ENCODE assay signal across 19 cellular contexts in the genomic region with DNA sequence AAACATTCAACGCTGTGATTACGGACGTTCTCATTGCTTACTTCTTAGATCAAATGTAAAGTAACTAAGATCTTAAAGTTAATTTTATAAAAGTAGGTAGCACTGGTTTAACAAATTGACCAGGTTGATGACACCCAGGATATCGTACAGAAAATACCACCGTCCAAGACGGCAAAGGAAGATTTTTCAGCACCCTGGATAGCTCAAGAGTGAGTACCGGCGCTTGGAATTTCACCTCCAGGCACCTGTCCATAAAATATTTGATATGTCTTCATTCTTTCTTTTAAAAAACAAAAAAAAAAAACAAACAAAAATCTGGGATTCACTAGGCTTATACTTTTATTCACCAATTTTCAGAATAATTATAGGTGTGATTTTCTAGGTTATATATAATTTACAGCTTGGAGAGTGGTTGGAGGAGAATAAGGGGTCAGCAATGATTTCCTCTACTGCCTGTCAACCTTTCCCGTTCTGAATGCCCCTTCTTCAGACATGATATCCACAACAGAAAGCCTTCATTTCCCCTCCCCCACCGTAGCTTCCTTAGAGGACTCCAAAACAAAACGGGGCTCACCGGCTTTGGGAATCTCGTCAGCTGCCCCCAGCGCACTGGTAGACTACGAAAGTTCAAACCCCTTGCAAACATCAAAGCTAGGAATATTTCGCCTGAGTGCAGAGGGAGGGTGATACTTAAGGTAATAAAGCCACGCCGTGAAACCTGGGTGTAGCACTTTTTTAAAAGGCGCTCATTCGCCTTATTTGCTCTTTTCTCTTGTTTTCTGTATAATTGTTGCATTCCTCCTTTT. TPM values are rescaled to one million over a fixed set of nuclear protein-coding genes. Genes with fewer than 3 reads are reported as not detected.
A peak's percentile ranks its signal among the peaks of the same experiment; 100 is the strongest.
DNase-seq lines count a peak whose midpoint lies in the region; ATAC-seq, FAIRE-seq and TF ChIP-seq lines count a peak whose summit lies in the region.
"Had no signal": no experiment of that assay in that cellular context is flagged by ENCODE, and none has a peak within 500 bp of the region (broad histone marks: within the 10 kb centered on the region; RNA-seq: fewer than 3 reads in every experiment).

No MANE protein-coding gene starts in this region.

- H3K27me3 ChIP-seq in HCT116 (ENCODE audit: insufficient read depth, low read length) (no peaks in the 10 kb centered on the region), GM12878 (replicated peaks in 1 of 2; ENCODE audit: control insufficient read depth in 2 of 2, insufficient read depth in 2 of 2, low read length in 1 of 2) (peaks cover 3 to 35% of the 10 kb centered on the region in 2 experiments)

- no peak overlapping the region for H3K27ac ChIP-seq in HCT116 (ENCODE audit: low read depth, low read length)
- H3K27ac ChIP-seq in GM12878 (ENCODE audit: control insufficient read depth, insufficient read depth), result no peak overlapping the region
- H3K27ac ChIP-seq: stomach, VCaP had no signal

- H3K4me1 ChIP-seq in HCT116 (ENCODE audit: control insufficient read depth in 1 of 2, insufficient read depth in 2 of 2, low read length in 2 of 2), result peaks cover 4 to 5% of the 10 kb centered on the region in 2 experiments; a peak in 2 of 4 replicates
- H3K4me1 ChIP-seq in GM12878 (ENCODE audit: control insufficient read depth, insufficient read depth, low read length), result no peaks in the 10 kb centered on the region; the same call in 1 of the 2 replicates

- no peak for TF ChIP-seq RAD21 in HCT116 (IDR thresholded peaks at IDR 0.05; ENCODE audit: low read depth)
- no peak for TF ChIP-seq RAD21 in GM12878 (IDR thresholded peaks at IDR 0.05; ENCODE audit: insufficient read depth, low read depth, low read length)

- H3K79me2 ChIP-seq in HCT116 (ENCODE audit: insufficient read depth, low read length) (no peaks in the 10 kb centered on the region), GM12878 (ENCODE audit: control insufficient read depth, insufficient read depth, low read length) (no peaks in the 10 kb centered on the region)

- no peaks in the 10 kb centered on the region for H3K9me3 Mint-ChIP-seq in activated CD8-positive, alpha-beta memory T cell treated with anti-CD3 and anti-CD28 coated beads, Interleukin-2, amount 10 ng/mL, durations not matched to agents 7 days and 5 days (ENCODE audit: low read depth)
- no peaks in the 10 kb centered on the region for H3K9me3 Mint-ChIP-seq in neural crest cell
- peaks cover 2% of the 10 kb centered on the region for H3K9me3 Mint-ChIP-seq in activated CD4-positive, alpha-beta memory T cell treated with anti-CD3 and anti-CD28 coated beads, Interleukin-2, amount 10 ng/mL, durations not matched to agents 7 days and 5 days

- no peak overlapping the region for H3K4me3 ChIP-seq in HCT116 (replicated peaks in 1 of 2; ENCODE audit: low read depth in 1 of 2, low read length in 2 of 2)
- H3K4me3 ChIP-seq in GM12878, result no peak overlapping the region
- H3K4me3 ChIP-seq: stomach had no signal

- no peaks in the 10 kb centered on the region for H4K20me1 ChIP-seq in HCT116 (ENCODE audit: insufficient read depth)
- H4K20me1 ChIP-seq in GM12878 (ENCODE audit: control insufficient read depth, insufficient read depth), result no peaks in the 10 kb centered on the region

- no peak overlapping the region for H2AFZ ChIP-seq in HCT116 (ENCODE audit: low read depth, low read length, poor library complexity, severe bottlenecking)
- H2AFZ ChIP-seq in GM12878 (ENCODE audit: control insufficient read depth, low read depth, low read length), result no peak overlapping the region

- H3K36me3 Mint-ChIP-seq in activated CD8-positive, alpha-beta memory T cell treated with anti-CD3 and anti-CD28 coated beads, Interleukin-2, amount 10 ng/mL, durations not matched to agents 7 days and 5 days, result peaks cover 12% of the 10 kb centered on the region
- peaks cover 4% of the 10 kb centered on the region for H3K36me3 Mint-ChIP-seq in neural crest cell (ENCODE audit: low read depth)
- H3K36me3 Mint-ChIP-seq in activated CD4-positive, alpha-beta memory T cell treated with anti-CD3 and anti-CD28 coated beads, Interleukin-2, amount 10 ng/mL, durations not matched to agents 7 days and 5 days (ENCODE audit: low read depth), result peaks cover 11% of the 10 kb centered on the region

- BruUV-seq in HCT116 (replicated peaks; lab: Mats Ljungman, UMichigan) (no TSS peak), GM12878 (replicated peaks; lab: Mats Ljungman, UMichigan) (no TSS peak)

- FAIRE-seq in GM12878 (lab: Jason Lieb, UNC), result no peak

- no peak for DNase-seq in activated CD8-positive, alpha-beta memory T cell treated with anti-CD3 and anti-CD28 coated beads, Interleukin-2, amount 10 ng/mL, durations not matched to agents 7 days and 5 days
- DNase-seq in activated CD8-positive, alpha-beta memory T cell treated with anti-CD3 and anti-CD28 coated beads, Interleukin-2, amount 50 U/mL, for 48 hours, result no peak
- no peak for DNase-seq in HCT116 (ENCODE audit: low read depth, low spot score)
- no peak for DNase-seq in GM12878 (ENCODE audit: low read depth, low spot score)
- no peak for DNase-seq in neural crest cell (ENCODE audit: low read depth, low spot score)
- DNase-seq in activated CD4-positive, alpha-beta memory T cell treated with anti-CD3 and anti-CD28 coated beads, Interleukin-2, amount 10 ng/mL, durations not matched to agents 7 days and 5 days, result no peak
- DNase-seq: effector CD4-positive, alpha-beta T cell; hypothalamus; left colon; NCI-H1930; NCI-H510A treated with DMSO at 0.1 percent for 48 hours; stimulated activated CD4-positive, alpha-beta T cell treated with anti-CD3 and anti-CD28 coated beads, Interleukin-12 subunit alpha, Interleukin-12 subunit beta, amount 100 ng/mL, for 4 hours; stomach had no signal

- peaks cover 18% of the 10 kb centered on the region for H3K4me1 Mint-ChIP-seq in activated CD8-positive, alpha-beta memory T cell treated with anti-CD3 and anti-CD28 coated beads, Interleukin-2, amount 10 ng/mL, durations not matched to agents 7 days and 5 days
- peaks cover 28% of the 10 kb centered on the region for H3K4me1 Mint-ChIP-seq in neural crest cell
- peaks cover 24% of the 10 kb centered on the region for H3K4me1 Mint-ChIP-seq in activated CD4-positive, alpha-beta memory T cell treated with anti-CD3 and anti-CD28 coated beads, Interleukin-2, amount 10 ng/mL, durations not matched to agents 7 days and 5 days

- ATAC-seq in activated CD8-positive, alpha-beta memory T cell treated with anti-CD3 and anti-CD28 coated beads, Interleukin-2, amount 10 ng/mL, durations not matched to agents 7 days and 5 days, result no peak
- no peak for ATAC-seq in HCT116
- ATAC-seq in GM12878, result no peak
- no peak for ATAC-seq in GM19467 (IDR thresholded peaks at IDR 0.05; ENCODE audit: unreplicated experiment)
- no peak for ATAC-seq in GM19463 (IDR thresholded peaks at IDR 0.05; ENCODE audit: unreplicated experiment)
- ATAC-seq: left colon had no signal

- 65% methylated on average over 20 of the region's 20 CpGs for WGBS in GM12878 (ENCODE audit: insufficient coverage, insufficient replicate concordance, low lambda C conversion rate, missing lambda C conversion rate)

- H3K9me3 ChIP-seq in HCT116 (ENCODE audit: control insufficient read depth in 1 of 2, insufficient read depth in 1 of 2, low read depth in 1 of 2, low read length in 2 of 2) (no peaks in the 10 kb centered on the region), GM12878 (replicated peaks; ENCODE audit: control insufficient read depth, insufficient read depth, low read length) (peaks cover 18% of the 10 kb centered on the region)

- no peak for TF ChIP-seq CTCF in HCT116 (IDR thresholded peaks at IDR 0.05 in 2 of 3, conservative IDR thresholded peaks at IDR 0.05 in 1 of 3; ENCODE audit: borderline replicate concordance in 1 of 3, insufficient read depth in 1 of 3, low read depth in 2 of 3, low read length in 2 of 3)
- no peak for TF ChIP-seq CTCF in GM12878 (IDR thresholded peaks at IDR 0.05 in 2 of 3, conservative IDR thresholded peaks at IDR 0.05 in 1 of 3; ENCODE audit: control insufficient read depth in 2 of 3, extremely low read depth in 1 of 3, insufficient read depth in 1 of 3, low read depth in 3 of 3, low read length in 3 of 3)
- no peak for TF ChIP-seq CTCF in neural crest cell (conservative IDR thresholded peaks at IDR 0.05)

- CTCF ChIA-PET in activated CD8-positive, alpha-beta memory T cell treated with anti-CD3 and anti-CD28 coated beads, Interleukin-2, amount 10 ng/mL, durations not matched to agents 7 days and 5 days (lab: Charles Lee), result no interaction called here
- CTCF ChIA-PET in HCT116 (lab: Charles Lee), result no interaction called here
- CTCF ChIA-PET in GM12878 (lab: Yijun Ruan, JAX), result interaction anchor here (0.9 to 1.0 kb wide), 2 partner anchors 75 to 373 kb away, joined by 3 read pairs; no protein-coding TSS in a partner anchor
- CTCF ChIA-PET in activated CD4-positive, alpha-beta memory T cell treated with anti-CD3 and anti-CD28 coated beads, Interleukin-2, amount 10 ng/mL, durations not matched to agents 7 days and 5 days (lab: Charles Lee), result interaction anchor here (0.7 kb wide), 1 partner anchor 371 kb away, joined by 4 read pairs; no protein-coding TSS in a partner anchor

- RAD21 ChIA-PET in HCT116 (lab: Charles Lee; ENCODE audit: low non-redundant PET in 1 of 2, low total read pairs in 2 of 2, uncharacterized antibody in 2 of 2, unreplicated experiment in 2 of 2), result no interaction called here
- RAD21 ChIA-PET in GM12878 (lab: Charles Lee; ENCODE audit: unreplicated experiment), result no interaction called here

- H3K36me3 ChIP-seq in HCT116 (ENCODE audit: control insufficient read depth in 1 of 2, insufficient read depth in 2 of 2, low read length in 2 of 2), result no peaks in the 10 kb centered on the region
- no peaks in the 10 kb centered on the region for H3K36me3 ChIP-seq in GM12878 (ENCODE audit: control insufficient read depth in 2 of 2, insufficient read depth in 2 of 2, low read length in 1 of 2)
- H3K36me3 ChIP-seq: stomach had no signal

- intact Hi-C loops in HCT116 (cut with micrococcal nuclease) (no loop called here), GM12878 (cut with micrococcal nuclease; ENCODE audit: unreplicated experiment) (no loop called here)

- H3K9ac ChIP-seq in HCT116 (ENCODE audit: low read length) (no peak overlapping the region), GM12878 (ENCODE audit: control insufficient read depth, insufficient read depth, low read length) (no peak overlapping the region)

- TF ChIP-seq EP300 in GM12878 (IDR thresholded peaks at IDR 0.05; ENCODE audit: borderline replicate concordance in 1 of 2, control insufficient read depth in 1 of 2, low read depth in 2 of 2, low read length in 2 of 2), result no peak

- TF ChIP-seq POLR2A in HCT116 (IDR thresholded peaks at IDR 0.05; ENCODE audit: borderline replicate concordance, extremely low read depth, insufficient read depth, insufficient read length), result no peak
- no peak for TF ChIP-seq POLR2A in GM12878 (IDR thresholded peaks at IDR 0.05; ENCODE audit: low read depth, low read length)

- POLR2A ChIA-PET in HCT116 (lab: Charles Lee) (no interaction called here), GM12878 (lab: Charles Lee) (interaction anchor here (0.6 to 0.7 kb wide), 3 partner anchors 12 to 606 kb away, joined by 3 to 5 read pairs (median 4); partner anchors contain the start of gene AGGF1)
- POLR2A ChIA-PET in activated CD4-positive, alpha-beta memory T cell treated with anti-CD3 and anti-CD28 coated beads, Interleukin-2, amount 10 ng/mL, durations not matched to agents 7 days and 5 days (lab: Charles Lee), result no interaction called here

- no peak overlapping the region for H3K4me3 Mint-ChIP-seq in activated CD8-positive, alpha-beta memory T cell treated with anti-CD3 and anti-CD28 coated beads, Interleukin-2, amount 10 ng/mL, durations not matched to agents 7 days and 5 days
- peak overlapping the region; percentile 74 for H3K4me3 Mint-ChIP-seq in neural crest cell
- no peak overlapping the region for H3K4me3 Mint-ChIP-seq in activated CD4-positive, alpha-beta memory T cell treated with anti-CD3 and anti-CD28 coated beads, Interleukin-2, amount 10 ng/mL, durations not matched to agents 7 days and 5 days
- H3K4me3 Mint-ChIP-seq: activated naive CD8-positive, alpha-beta T cell had no signal

- SMC1A ChIA-PET in GM12878 (lab: Charles Lee; ENCODE audit: uncharacterized antibody, unreplicated experiment), result interaction anchor here (0.6 to 0.9 kb wide), 3 partner anchors 60 to 133 kb away, joined by 3 read pairs; no protein-coding TSS in a partner anchor

- in situ Hi-C loops in GM12878 (cut with MboI), result no loop called here

- no peaks in the 10 kb centered on the region for H3K9me2 ChIP-seq in HCT116 (ENCODE audit: insufficient read depth)

- peak overlapping the region; percentile 52 for H3K27ac Mint-ChIP-seq in activated CD8-positive, alpha-beta memory T cell treated with anti-CD3 and anti-CD28 coated beads, Interleukin-2, amount 10 ng/mL, durations not matched to agents 7 days and 5 days
- H3K27ac Mint-ChIP-seq in neural crest cell (ENCODE audit: unreplicated experiment), result no peak overlapping the region
- H3K27ac Mint-ChIP-seq in activated CD4-positive, alpha-beta memory T cell treated with anti-CD3 and anti-CD28 coated beads, Interleukin-2, amount 10 ng/mL, durations not matched to agents 7 days and 5 days, result no peak overlapping the region
- H3K27ac Mint-ChIP-seq: activated naive CD8-positive, alpha-beta T cell; progenitor cell of endocrine pancreas had no signal

- H3K4me2 ChIP-seq in HCT116 (ENCODE audit: low read length) (no peak overlapping the region), GM12878 (ENCODE audit: control insufficient read depth, insufficient read depth) (no peak overlapping the region)

- H3K27me3 Mint-ChIP-seq in activated CD8-positive, alpha-beta memory T cell treated with anti-CD3 and anti-CD28 coated beads, Interleukin-2, amount 10 ng/mL, durations not matched to agents 7 days and 5 days, result peaks cover 79% of the 10 kb centered on the region
- H3K27me3 Mint-ChIP-seq in neural crest cell (ENCODE audit: low read depth), result peaks cover 99% of the 10 kb centered on the region
- H3K27me3 Mint-ChIP-seq in activated CD4-positive, alpha-beta memory T cell treated with anti-CD3 and anti-CD28 coated beads, Interleukin-2, amount 10 ng/mL, durations not matched to agents 7 days and 5 days, result peaks cover 78% of the 10 kb centered on the region

RNA-seq across cellular contexts. Expression of gene OTP, which starts 2.7 kb away (rescaled TPM):
- under 1 TPM in 1 of 2 experiments, not detected in 1; 0.05 TPM for total RNA-seq in activated CD8-positive, alpha-beta memory T cell treated with anti-CD3 and anti-CD28 coated beads, Interleukin-2, amount 10 ng/mL, durations not matched to agents 7 days and 5 days
- total RNA-seq in HCT116 (2021; ENCODE audit: unreplicated experiment), result 0.07 TPM
- 0.03 TPM in 1 of 2 replicates, not detected in the other for polyA plus RNA-seq in HCT116 (2012)
- total RNA-seq in GM12878 (2013; cell fraction: nucleolus; rRNA removed), result 2.2 and 2.7 TPM in 2 replicates
- 0.45 and 0.54 TPM in 2 replicates for total RNA-seq in GM12878 (2014; rRNA removed)
- total RNA-seq in GM12878 (2014; rRNA removed; fragmentation: Illumina TruSeq; extraction: Trizol), result 0.31 and 0.46 TPM in 2 replicates
- total RNA-seq in GM12878 (2021), result 8.4 and 8.5 TPM in 2 replicates
- 0.66 TPM for polyA plus RNA-seq in GM12878 (2011; ENCODE audit: low read depth)
- 0.63 and 0.71 TPM in 2 replicates for polyA plus RNA-seq in GM12878 (2011; rRNA removed)
- polyA plus RNA-seq in GM12878 (2011; cell fraction: cytosol; rRNA removed), result 0.82 and 1.1 TPM in 2 replicates
- polyA plus RNA-seq in GM12878 (2011; cell fraction: nucleus; rRNA removed), result 1.8 and 2.6 TPM in 2 replicates
- polyA plus RNA-seq in GM12878 (2012), result 0.88 and 1.2 TPM in 2 replicates
- 2.3 and 3.5 TPM in 2 replicates for polyA plus RNA-seq in GM12878 (2014; fragmentation: Illumina TruSeq; extraction: Trizol)
- polyA plus RNA-seq in GM12878 (2014; fragmentation: Nextera tagmentation; extraction: Ambion mirVana), result 1 to 10 TPM; 1.5 to 2.6 TPM
- 2.3 and 3.1 TPM in 2 replicates for polyA plus RNA-seq in GM12878 (2014; rRNA removed)
- polyA plus RNA-seq in GM12878 (2016; fragmentation: Nextera tagmentation; extraction: Ambion mirVana), result 1 to 10 TPM; 3.3 to 8.8 TPM
- 0.93 and 1.1 TPM in 2 replicates for polyA minus RNA-seq in GM12878 (2011; rRNA and poly(A)+ RNA removed)
- 1.6 and 1.9 TPM in 2 replicates for polyA minus RNA-seq in GM12878 (2011; cell fraction: cytosol; rRNA and poly(A)+ RNA removed)
- 0.48 and 1.2 TPM in 2 replicates for polyA minus RNA-seq in GM12878 (2011; cell fraction: nucleus; rRNA and poly(A)+ RNA removed)
- 2.1 and 3.1 TPM in 2 replicates for total RNA-seq in neural crest cell
- not detected for total RNA-seq in activated CD4-positive, alpha-beta memory T cell treated with anti-CD3 and anti-CD28 coated beads, Interleukin-2, amount 10 ng/mL, durations not matched to agents 7 days and 5 days
- total RNA-seq: left colon, OCI-LY7, progenitor cell of endocrine pancreas, stomach had no signal
- polyA plus RNA-seq: stomach had no signal

Comparison
In these comparisons a context has a peak if more than half of its experiments do, and no peak if none do; other contexts are left out.
1. CTCF ChIA-PET loops: an anchor here in GM12878 (0.9 to 1.0 kb wide) and activated CD4-positive, alpha-beta memory T cell treated with anti-CD3 and anti-CD28 coated beads, Interleukin-2, amount 10 ng/mL, durations not matched to agents 7 days and 5 days (0.7 kb wide); none called in activated CD8-positive, alpha-beta memory T cell treated with anti-CD3 and anti-CD28 coated beads, Interleukin-2, amount 10 ng/mL, durations not matched to agents 7 days and 5 days and HCT116.